In genomic region chr12:132784580-132784979, GRCh38 we compare ENCODE assay signal across 1 cellular context.
A peak's percentile ranks its signal among the peaks of the same experiment; 100 is the strongest.
TF ChIP-seq lines count a peak whose summit lies in the region.

No MANE protein-coding gene starts in this region.

TF ChIP-seq in GM12878, 131 proteins besides CTCF, POLR2A, EP300 and RAD21:
- TF ChIP-seq, protein P1, sequence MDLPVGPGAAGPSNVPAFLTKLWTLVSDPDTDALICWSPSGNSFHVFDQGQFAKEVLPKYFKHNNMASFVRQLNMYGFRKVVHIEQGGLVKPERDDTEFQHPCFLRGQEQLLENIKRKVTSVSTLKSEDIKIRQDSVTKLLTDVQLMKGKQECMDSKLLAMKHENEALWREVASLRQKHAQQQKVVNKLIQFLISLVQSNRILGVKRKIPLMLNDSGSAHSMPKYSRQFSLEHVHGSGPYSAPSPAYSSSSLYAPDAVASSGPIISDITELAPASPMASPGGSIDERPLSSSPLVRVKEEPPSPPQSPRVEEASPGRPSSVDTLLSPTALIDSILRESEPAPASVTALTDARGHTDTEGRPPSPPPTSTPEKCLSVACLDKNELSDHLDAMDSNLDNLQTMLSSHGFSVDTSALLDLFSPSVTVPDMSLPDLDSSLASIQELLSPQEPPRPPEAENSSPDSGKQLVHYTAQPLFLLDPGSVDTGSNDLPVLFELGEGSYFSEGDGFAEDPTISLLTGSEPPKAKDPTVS (IDR thresholded peaks at IDR 0.05; ENCODE audit: low read depth, low read length) = no peak
- TF ChIP-seq REST (IDR thresholded peaks at IDR 0.05; ENCODE audit: low read depth, low read length) (no peak), ZNF207 (IDR thresholded peaks at IDR 0.05; ENCODE audit: borderline replicate concordance) (no peak), ZNF24 (IDR thresholded peaks at IDR 0.05) (no peak), HDGF (IDR thresholded peaks at IDR 0.05) (0 out of 2 replicates have a peak, but pooled peaks have one; percentile 27), ZZZ3 (IDR thresholded peaks at IDR 0.05; ENCODE audit: control insufficient read depth, insufficient read length, low read depth) (no peak), TARDBP (IDR thresholded peaks at IDR 0.05; ENCODE audit: borderline replicate concordance) (0 out of 2 replicates have a peak, but pooled peaks have one; percentile 23)
- TF ChIP-seq, protein P2, sequence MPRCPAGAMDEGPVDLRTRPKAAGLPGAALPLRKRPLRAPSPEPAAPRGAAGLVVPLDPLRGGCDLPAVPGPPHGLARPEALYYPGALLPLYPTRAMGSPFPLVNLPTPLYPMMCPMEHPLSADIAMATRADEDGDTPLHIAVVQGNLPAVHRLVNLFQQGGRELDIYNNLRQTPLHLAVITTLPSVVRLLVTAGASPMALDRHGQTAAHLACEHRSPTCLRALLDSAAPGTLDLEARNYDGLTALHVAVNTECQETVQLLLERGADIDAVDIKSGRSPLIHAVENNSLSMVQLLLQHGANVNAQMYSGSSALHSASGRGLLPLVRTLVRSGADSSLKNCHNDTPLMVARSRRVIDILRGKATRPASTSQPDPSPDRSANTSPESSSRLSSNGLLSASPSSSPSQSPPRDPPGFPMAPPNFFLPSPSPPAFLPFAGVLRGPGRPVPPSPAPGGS (IDR thresholded peaks at IDR 0.05; ENCODE audit: borderline replicate concordance, insufficient read depth, low read depth, low read length, poor library complexity, severe bottlenecking) = no peak
